Comparison of ENCODE assay signal across 31 cellular contexts in the genomic region with DNA sequence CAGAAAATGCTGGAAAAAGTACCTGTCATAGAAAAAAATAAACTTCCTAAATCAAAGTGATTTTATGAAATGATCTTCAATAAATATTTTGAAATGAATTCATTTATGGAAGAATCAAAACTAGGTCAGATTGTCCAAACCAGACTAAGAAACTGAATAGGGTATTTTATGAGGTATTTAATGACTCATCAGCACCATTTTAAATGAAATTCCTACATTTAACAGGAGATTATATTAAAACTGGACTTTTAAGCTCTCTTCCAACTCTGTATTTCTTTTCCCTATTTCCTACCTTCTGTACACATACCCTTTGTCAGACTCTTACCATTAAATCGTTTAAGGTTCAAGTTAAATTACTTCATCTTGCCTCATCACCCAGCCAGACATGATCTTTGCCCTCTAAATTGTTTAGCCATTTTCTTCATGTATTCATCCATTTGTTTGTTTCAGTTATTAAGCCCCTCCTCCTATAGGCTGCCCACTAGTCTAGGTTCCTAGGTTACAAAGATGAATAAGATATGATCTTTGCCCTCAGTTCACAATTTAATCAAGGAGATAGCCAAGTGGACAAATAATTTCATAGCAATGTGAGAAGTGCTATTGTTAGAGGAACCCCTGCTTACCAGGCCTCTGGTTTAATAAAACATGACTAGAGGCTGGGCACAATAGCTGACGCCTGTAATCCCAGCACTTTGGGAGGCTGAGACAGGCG. TPM values are rescaled to one million over a fixed set of nuclear protein-coding genes. Genes with fewer than 3 reads are reported as not detected.
DNase-seq lines count a peak whose midpoint lies in the region; ATAC-seq and TF ChIP-seq lines count a peak whose summit lies in the region.
"Had no signal": no experiment of that assay in that cellular context is flagged by ENCODE, and none has a peak within 500 bp of the region (broad histone marks: within the 10 kb centered on the region; RNA-seq: fewer than 3 reads in every experiment).

No MANE protein-coding gene starts in this region.

- no peaks in the 10 kb centered on the region for H3F3A ChIP-seq in SK-N-SH (replicated peaks; ENCODE audit: insufficient read depth)

- H3K9me3 ChIP-seq in SK-N-SH (no peaks in the 10 kb centered on the region), T-helper 17 cell (ENCODE audit: control insufficient read depth, low read length, poor library complexity, severe bottlenecking) (no peaks in the 10 kb centered on the region)
- H3K9me3 ChIP-seq in naive thymus-derived CD4-positive, alpha-beta T cell (ENCODE audit: control insufficient read depth in 2 of 3, low read length in 3 of 3): no peaks in the 10 kb centered on the region
- H3K9me3 ChIP-seq: ascending aorta, BE2C, esophagus muscularis mucosa, HAP-1, tibial nerve had no signal

- peak; percentile 10 for DNase-seq in SK-N-SH
- no peak for DNase-seq in T-helper 17 cell
- peak; percentile 32 for DNase-seq in iris pigment epithelial cell (ENCODE audit: low read depth)
- DNase-seq in CD14-positive monocyte (ENCODE audit: low spot score): no peak
- no peak for DNase-seq in naive thymus-derived CD4-positive, alpha-beta T cell
- DNase-seq in NCI-H2227 (lab: John Stamatoyannopoulos, UW; ENCODE audit: unreplicated experiment): no peak
- DNase-seq: activated CD4-positive, CD25-positive, alpha-beta regulatory T cell treated with anti-CD3 and anti-CD28 coated beads, Interleukin-2, amount 50 U/mL, for 72 hours; activated CD8-positive, alpha-beta T cell treated with anti-CD3 and anti-CD28 coated beads, Interleukin-2, amount 10 ng/mL, durations not matched to agents 7 days and 5 days; activated T-cell treated with anti-CD3 and anti-CD28 coated beads for 4 hours; BE2C; DMS53; endodermal cell; GDM1; mesendoderm; MV-4-11; NCI-H1694; NCI-H2171; NCI-H524; nucleus accumbens; stimulated activated CD4-positive, alpha-beta T cell treated with anti-CD3 and anti-CD28 coated beads, Interleukin-2, amount 100 ng/mL, for 24 hours had no signal

- H4K20me1 ChIP-seq in SK-N-SH (ENCODE audit: insufficient read depth): no peaks in the 10 kb centered on the region

- H3K4me1 ChIP-seq in SK-N-SH (ENCODE audit: control insufficient read depth in 1 of 2, insufficient read depth in 2 of 2, low read depth in 1 of 2, low read length in 1 of 2): no peaks in the 10 kb centered on the region
- no peaks in the 10 kb centered on the region for H3K4me1 ChIP-seq in naive thymus-derived CD4-positive, alpha-beta T cell (ENCODE audit: control insufficient read depth in 2 of 2, insufficient read depth in 2 of 2, low read length in 2 of 2)
- H3K4me1 ChIP-seq: ascending aorta, BE2C, esophagus muscularis mucosa had no signal

- no peaks in the 10 kb centered on the region for H3K27me3 ChIP-seq in SK-N-SH (ENCODE audit: insufficient read depth)
- no peaks in the 10 kb centered on the region for H3K27me3 ChIP-seq in naive thymus-derived CD4-positive, alpha-beta T cell (ENCODE audit: control insufficient read depth in 2 of 2, insufficient read depth in 2 of 2, low read length in 2 of 2)
- H3K27me3 ChIP-seq: ascending aorta, BE2C, cardiac muscle cell, esophagus muscularis mucosa, tibial nerve had no signal

- no peaks in the 10 kb centered on the region for H3K79me2 ChIP-seq in SK-N-SH (ENCODE audit: insufficient read depth)

- no peak for TF ChIP-seq RAD21 in SK-N-SH (IDR thresholded peaks at IDR 0.05; ENCODE audit: low read length)

- H3K4me1 Mint-ChIP-seq in T-helper 17 cell (peaks cover 7% of the 10 kb centered on the region), CD14-positive monocyte (peaks cover 25% of the 10 kb centered on the region)
- H3K4me1 Mint-ChIP-seq in naive thymus-derived CD4-positive, alpha-beta T cell: peaks cover 0 to 7% (median 4%) of the 10 kb centered on the region in 7 donors

- H3K9me2 ChIP-seq in SK-N-SH: no peaks in the 10 kb centered on the region

- H3K27ac ChIP-seq in SK-N-SH (ENCODE audit: low read depth in 2 of 2, low read length in 1 of 2): no peak overlapping the region
- H3K27ac ChIP-seq in naive thymus-derived CD4-positive, alpha-beta T cell (ENCODE audit: low read depth, low read length): no peak overlapping the region
- H3K27ac ChIP-seq: ascending aorta, cardiac muscle cell, esophagus muscularis mucosa, KMS-11, tibial nerve had no signal

- CTCF ChIA-PET in SK-N-SH (lab: Yijun Ruan, JAX): interaction anchor here (1.8 kb wide), 1 partner anchor 179 kb away, joined by 10 read pairs; no protein-coding TSS in a partner anchor
- CTCF ChIA-PET in naive thymus-derived CD4-positive, alpha-beta T cell (lab: Charles Lee): interaction anchor here (0.6 kb wide), 1 partner anchor 178 kb away, joined by 3 read pairs; no protein-coding TSS in a partner anchor

- H3K27me3 Mint-ChIP-seq in T-helper 17 cell (no peaks in the 10 kb centered on the region), CD14-positive monocyte (ENCODE audit: low read depth in 3 of 3) (no peaks in the 10 kb centered on the region)
- no peaks in the 10 kb centered on the region for H3K27me3 Mint-ChIP-seq in naive thymus-derived CD4-positive, alpha-beta T cell
- H3K27me3 Mint-ChIP-seq: activated naive CD8-positive, alpha-beta T cell; dendritic cell treated with granulocyte-macrophage colony-stimulating factor and Interleukin-4, amounts not matched to agents 40 ng/mL and 50 ng/mL, for 4 days had no signal

- H3K4me2 ChIP-seq in SK-N-SH: no peak overlapping the region
- H3K4me2 ChIP-seq: KMS-11 had no signal

- WGBS in SK-N-SH (ENCODE audit: low lambda C conversion rate): 76% methylated on average over 3 of the region's 3 CpGs

- TF ChIP-seq CTCF in SK-N-SH (IDR thresholded peaks at IDR 0.05) (no peak), CD14-positive monocyte (IDR thresholded peaks at IDR 0.05) (no peak)

- intact Hi-C loops in CD14-positive monocyte (cut with micrococcal nuclease): no loop called here
- intact Hi-C loops in naive thymus-derived CD4-positive, alpha-beta T cell (cut with micrococcal nuclease): no loop called here

- no peak overlapping the region for H3K4me3 ChIP-seq in SK-N-SH (ENCODE audit: low read depth in 2 of 2, low read length in 1 of 2)
- no peak overlapping the region for H3K4me3 ChIP-seq in naive thymus-derived CD4-positive, alpha-beta T cell (ENCODE audit: low read length)
- H3K4me3 ChIP-seq: ascending aorta, cardiac muscle cell, esophagus muscularis mucosa, HAP-1, tibial nerve had no signal

- H3K4me3 Mint-ChIP-seq in T-helper 17 cell (no peak overlapping the region), CD14-positive monocyte (no peak overlapping the region)
- H3K4me3 Mint-ChIP-seq in naive thymus-derived CD4-positive, alpha-beta T cell: no peak overlapping the region
- H3K4me3 Mint-ChIP-seq: activated CD8-positive, alpha-beta T cell treated with anti-CD3 and anti-CD28 coated beads, Interleukin-2, amount 10 ng/mL, durations not matched to agents 7 days and 5 days; activated naive CD8-positive, alpha-beta T cell; dendritic cell treated with granulocyte-macrophage colony-stimulating factor and Interleukin-4, amounts not matched to agents 40 ng/mL and 50 ng/mL, for 4 days; endodermal cell had no signal

- no peak overlapping the region for H2AFZ ChIP-seq in SK-N-SH (ENCODE audit: low read depth)

- no peak for TF ChIP-seq EP300 in SK-N-SH (IDR thresholded peaks at IDR 0.05; ENCODE audit: borderline replicate concordance in 1 of 2, low read depth in 1 of 2, low read length in 1 of 2)

- ATAC-seq in SK-N-SH treated with all-trans-retinoic acid at 6 μM for 48 hours (no peak), T-helper 17 cell (no peak), GM21786 (IDR thresholded peaks at IDR 0.05; ENCODE audit: unreplicated experiment) (no peak)
- ATAC-seq in naive thymus-derived CD4-positive, alpha-beta T cell: no peak
- ATAC-seq: activated CD8-positive, alpha-beta T cell treated with anti-CD3 and anti-CD28 coated beads, Interleukin-2, amount 10 ng/mL, durations not matched to agents 7 days and 5 days had no signal

- H3K27ac Mint-ChIP-seq in T-helper 17 cell: peak overlapping the region; percentile 61
- no peak overlapping the region for H3K27ac Mint-ChIP-seq in CD14-positive monocyte
- no peak overlapping the region for H3K27ac Mint-ChIP-seq in naive thymus-derived CD4-positive, alpha-beta T cell
- H3K27ac Mint-ChIP-seq: activated CD8-positive, alpha-beta T cell treated with anti-CD3 and anti-CD28 coated beads, Interleukin-2, amount 10 ng/mL, durations not matched to agents 7 days and 5 days; activated naive CD8-positive, alpha-beta T cell; dendritic cell treated with granulocyte-macrophage colony-stimulating factor and Interleukin-4, amounts not matched to agents 40 ng/mL and 50 ng/mL, for 4 days; endodermal cell had no signal

- H3K9ac ChIP-seq in SK-N-SH: no peak overlapping the region
- H3K9ac ChIP-seq: KMS-11 had no signal

- H3K36me3 ChIP-seq in SK-N-SH (replicated peaks in 1 of 2; ENCODE audit: control insufficient read depth in 1 of 2, insufficient read depth in 2 of 2, low read length in 1 of 2): peaks cover 0 to 5% of the 10 kb centered on the region in 2 experiments
- H3K36me3 ChIP-seq in naive thymus-derived CD4-positive, alpha-beta T cell (ENCODE audit: control insufficient read depth in 2 of 3, insufficient read depth in 3 of 3, low read length in 3 of 3): no peaks in the 10 kb centered on the region
- H3K36me3 ChIP-seq: BE2C, cardiac muscle cell, HAP-1 had no signal

- peaks cover 0 to 2% (median 0%) of the 10 kb centered on the region in 7 donors for H3K9me3 Mint-ChIP-seq in CD14-positive monocyte
- H3K9me3 Mint-ChIP-seq in naive thymus-derived CD4-positive, alpha-beta T cell: no peaks in the 10 kb centered on the region
- H3K9me3 Mint-ChIP-seq: dendritic cell treated with granulocyte-macrophage colony-stimulating factor and Interleukin-4, amounts not matched to agents 40 ng/mL and 50 ng/mL, for 4 days; endodermal cell had no signal

- H3K36me3 Mint-ChIP-seq in T-helper 17 cell (ENCODE audit: low read depth): peaks cover 5% of the 10 kb centered on the region
- H3K36me3 Mint-ChIP-seq in CD14-positive monocyte: peaks cover 14 to 18% of the 10 kb centered on the region in 2 donors
- peaks cover 0 to 3% (median 3%) of the 10 kb centered on the region in 5 donors for H3K36me3 Mint-ChIP-seq in naive thymus-derived CD4-positive, alpha-beta T cell

- POLR2A ChIA-PET in SK-N-SH (lab: Yijun Ruan, JAX): no interaction called here
- POLR2A ChIA-PET in naive thymus-derived CD4-positive, alpha-beta T cell (lab: Charles Lee): no interaction called here

RNA-seq across cellular contexts. Expression of a gene that starts 25.0 kb away (rescaled TPM):
- polyA plus RNA-seq in SK-N-SH (2012; rRNA removed) (5.2 and 6.6 TPM in 2 replicates), CD14-positive monocyte (10 to 100 TPM; 31.4 to 34.3 TPM)
- polyA plus RNA-seq in SK-N-SH (2012; cell fraction: cytosol; rRNA removed): 7.7 and 9.2 TPM in 2 replicates
- polyA plus RNA-seq in SK-N-SH (2012; cell fraction: nucleus; rRNA removed): 3.0 and 4.8 TPM in 2 replicates
- total RNA-seq in T-helper 17 cell: 10 to 100 TPM; 16.1 to 16.2 TPM
- total RNA-seq in naive thymus-derived CD4-positive, alpha-beta T cell: 10 to 100 TPM; 10.0 to 17.7 (median 13.9) TPM
- polyA plus RNA-seq in naive thymus-derived CD4-positive, alpha-beta T cell: 10 to 100 TPM; 16.5 to 19.2 TPM

RNA-seq across cellular contexts. Expression of a gene that starts 25.1 kb away (rescaled TPM):
- 17.8 and 22.5 TPM in 2 replicates for polyA plus RNA-seq in SK-N-SH (2012; rRNA removed)
- polyA plus RNA-seq in SK-N-SH (2012; cell fraction: cytosol; rRNA removed): 17.5 and 19.8 TPM in 2 replicates
- polyA plus RNA-seq in SK-N-SH (2012; cell fraction: nucleus; rRNA removed): 16.9 and 18.4 TPM in 2 replicates
- 10 to 100 TPM; 18.6 to 20.3 TPM for total RNA-seq in T-helper 17 cell
- polyA plus RNA-seq in CD14-positive monocyte: 10 to 100 TPM; 62.3 to 80.3 TPM
- 10 to 100 TPM; 22.3 to 42.3 (median 37.7) TPM for total RNA-seq in naive thymus-derived CD4-positive, alpha-beta T cell
- polyA plus RNA-seq in naive thymus-derived CD4-positive, alpha-beta T cell: 10 to 100 TPM; 77.4 to 79.3 TPM

RNA-seq across cellular contexts. Expression of a gene that starts 30.7 kb away (rescaled TPM):
- 0.24 TPM in 1 of 2 replicates, not detected in the other for polyA plus RNA-seq in SK-N-SH (2012; rRNA removed)
- polyA plus RNA-seq in SK-N-SH (2012; cell fraction: cytosol; rRNA removed): 0.12 and 0.60 TPM in 2 replicates
- polyA plus RNA-seq in SK-N-SH (2012; cell fraction: nucleus; rRNA removed): not detected in 2 replicates
- not detected for total RNA-seq in T-helper 17 cell
- polyA plus RNA-seq in CD14-positive monocyte: not detected
- not detected for total RNA-seq in naive thymus-derived CD4-positive, alpha-beta T cell
- not detected for polyA plus RNA-seq in naive thymus-derived CD4-positive, alpha-beta T cell
- total RNA-seq: activated CD8-positive, alpha-beta T cell treated with anti-CD3 and anti-CD28 coated beads, Interleukin-2, amount 10 ng/mL, durations not matched to agents 7 days and 5 days; ascending aorta; endodermal cell; esophagus muscularis mucosa; HT1080; tibial nerve had no signal
- polyA plus RNA-seq: cardiac muscle cell had no signal

RNA-seq across cellular contexts. Expression of a gene that starts 41.4 kb away (rescaled TPM):
- polyA plus RNA-seq in SK-N-SH (2012; rRNA removed) (1.7 and 2.5 TPM in 2 replicates), CD14-positive monocyte (1 to 10 TPM; 1.8 to 2.8 TPM)
- polyA plus RNA-seq in SK-N-SH (2012; cell fraction: cytosol; rRNA removed): 1.9 and 2.1 TPM in 2 replicates
- polyA plus RNA-seq in SK-N-SH (2012; cell fraction: nucleus; rRNA removed): 4.4 and 7.7 TPM in 2 replicates
- total RNA-seq in T-helper 17 cell: 10 to 100 TPM; 10.7 to 11.2 TPM
- total RNA-seq in naive thymus-derived CD4-positive, alpha-beta T cell: 10 to 100 TPM in 2 of 5 experiments, 1 to 10 TPM in 3; 7.4 to 12.2 (median 8.2) TPM
- 1 to 10 TPM; 2.3 to 2.6 TPM for polyA plus RNA-seq in naive thymus-derived CD4-positive, alpha-beta T cell

Comparison
In these comparisons a context has a peak if more than half of its experiments do, and no peak if none do; other contexts are left out.
1. DNase-seq: peak in SK-N-SH (single experiment) and iris pigment epithelial cell (single experiment); none in T-helper 17 cell (0 of 3), CD14-positive monocyte (single experiment), naive thymus-derived CD4-positive, alpha-beta T cell (0 of 9) and NCI-H2227 (single experiment).